9 cellular contexts compared by ENCODE assay signal in the genomic region with DNA sequence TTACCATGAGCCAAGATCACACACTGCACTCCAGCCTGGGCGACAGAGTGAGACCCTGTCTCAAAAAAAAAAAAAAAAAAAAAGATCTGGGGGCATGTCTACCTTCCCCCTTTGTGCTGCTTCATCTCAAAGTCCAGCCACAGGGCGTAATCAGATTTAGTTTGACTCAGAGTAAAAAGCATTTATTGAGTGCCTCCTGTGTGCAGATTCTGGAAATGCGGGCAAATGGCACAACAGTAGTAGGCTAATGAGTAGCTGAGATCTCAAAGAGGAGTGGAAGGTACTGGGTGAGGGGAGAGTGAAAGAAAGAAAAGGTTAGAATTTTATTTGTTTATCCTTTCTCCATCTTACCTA. TPM values are rescaled to one million over a fixed set of nuclear protein-coding genes. Genes with fewer than 3 reads are reported as not detected.
DNase-seq lines count a peak whose midpoint lies in the region; ATAC-seq, FAIRE-seq and TF ChIP-seq lines count a peak whose summit lies in the region.
"Had no signal": no experiment of that assay in that cellular context is flagged by ENCODE, and none has a peak within 500 bp of the region (broad histone marks: within the 10 kb centered on the region; RNA-seq: fewer than 3 reads in every experiment).

No MANE protein-coding gene starts in this region.

- peak; percentile 51 for DNase-seq in activated naive CD4-positive, alpha-beta T cell treated with anti-CD3 and anti-CD28 coated beads, Interleukin-2, amount 10 ng/mL, durations not matched to agents 7 days and 5 days
- DNase-seq in activated naive CD4-positive, alpha-beta T cell treated with anti-CD3 and anti-CD28 coated beads, Interleukin-2, amount 50 U/mL, for 72 hours (ENCODE audit: low spot score in 2 of 2): no peak
- DNase-seq in astrocyte of the cerebellum (ENCODE audit: low read depth) (no peak), HepG2 (ENCODE audit: low spot score) (peak; percentile 57), tibial nerve (ENCODE audit: low spot score in 2 of 2) (no peak), GF-D8 (lab: John Stamatoyannopoulos, UW) (no peak), SIG-M5 treated with dmso at 0.1 percent for 504 hours (lab: John Stamatoyannopoulos, UW; ENCODE audit: unreplicated experiment) (no peak)
- DNase-seq in activated CD4-positive, alpha-beta T cell treated with anti-CD3 and anti-CD28 coated beads, Interleukin-2, amount 50 U/mL, for 4 hours: no peak
- DNase-seq: effector CD8-positive, alpha-beta T cell had no signal

- POLR2A ChIA-PET in HepG2 (lab: Yijun Ruan, JAX): interaction anchor here (0.7 to 7.3 kb wide), 3 partner anchors 9 to 70 kb away, joined by 5 to 568 read pairs (median 150); a partner anchor contains a TSS

- FAIRE-seq in HepG2 (lab: Jason Lieb, UNC): no peak

- WGBS in HepG2 (ENCODE audit: low lambda C conversion rate): 67% methylated on average over 3 of the region's 3 CpGs
- 91 to 98% methylated on average over 3 of the region's 3 CpGs for WGBS in tibial nerve, 2 donors

- no TSS peak for BruUV-seq in HepG2 (replicated peaks; lab: Mats Ljungman, UMichigan)

- peaks cover 37% of the 10 kb centered on the region for H3K27me3 Mint-ChIP-seq in activated naive CD4-positive, alpha-beta T cell treated with anti-CD3 and anti-CD28 coated beads, Interleukin-2, amount 10 ng/mL, durations not matched to agents 7 days and 5 days

- TF ChIP-seq RAD21 in HepG2 (CRISPR knock-in tag; IDR thresholded peaks at IDR 0.05): no peak; the same call in 1 of the 2 replicates

- no peaks in the 10 kb centered on the region for H3K9me3 Mint-ChIP-seq in activated naive CD4-positive, alpha-beta T cell treated with anti-CD3 and anti-CD28 coated beads, Interleukin-2, amount 10 ng/mL, durations not matched to agents 7 days and 5 days
- no peaks in the 10 kb centered on the region for H3K9me3 Mint-ChIP-seq in activated naive CD4-positive, alpha-beta T cell treated with anti-CD3 and anti-CD28 coated beads, Interleukin-2, amount 50 U/mL, for 72 hours

- H3K4me1 ChIP-seq in HepG2 (ENCODE audit: insufficient read depth, low read length) (peaks cover 100% of the 10 kb centered on the region), tibial nerve (peaks cover 3 to 98% (median 91%) of the 10 kb centered on the region in 4 donors)

- H3K4me2 ChIP-seq in HepG2 (ENCODE audit: low read depth, low read length): peak overlapping the region; percentile 93

- intact Hi-C loops in HepG2 (cut with micrococcal nuclease; ENCODE audit: unreplicated experiment): loop anchor here (5.0 to 10.0 kb wide), 2 partner anchors 185 to 1357 kb away; a partner anchor contains a TSS

- H3K9me3 ChIP-seq in HepG2 (ENCODE audit: low read length) (no peaks in the 10 kb centered on the region), tibial nerve (no peaks in the 10 kb centered on the region)

- H4K20me1 ChIP-seq in HepG2 (ENCODE audit: insufficient read depth, low read length): no peaks in the 10 kb centered on the region

- H3K4me3 ChIP-seq in astrocyte of the cerebellum (ENCODE audit: low read depth, low read length) (no peak overlapping the region), HepG2 (replicated peaks in 1 of 3; ENCODE audit: insufficient read depth in 1 of 3, low read depth in 2 of 3, low read length in 3 of 3) (no peak overlapping the region), tibial nerve (no peak overlapping the region)

- no peak for ATAC-seq in activated naive CD4-positive, alpha-beta T cell treated with anti-CD3 and anti-CD28 coated beads, Interleukin-2, amount 50 U/mL, for 72 hours
- ATAC-seq in HepG2: no peak

- no peak overlapping the region for H3K27ac ChIP-seq in HepG2 (ENCODE audit: extremely low read length, insufficient read depth, low read length)
- H3K27ac ChIP-seq in tibial nerve: peak overlapping the region; percentile 89 to 99 (median 98)

- H3K79me2 ChIP-seq in HepG2 (ENCODE audit: insufficient read depth, low read length): no peaks in the 10 kb centered on the region

- H3K9ac ChIP-seq in HepG2 (ENCODE audit: insufficient read depth, low read depth, low read length): no peak overlapping the region

- H3K27me3 ChIP-seq in HepG2 (ENCODE audit: control insufficient read depth in 1 of 2, insufficient read depth in 2 of 2, low read length in 2 of 2): peaks cover 0 to 9% of the 10 kb centered on the region in 2 experiments; a peak in 1 of 5 replicates
- no peaks in the 10 kb centered on the region for H3K27me3 ChIP-seq in tibial nerve

- TF ChIP-seq CTCF in astrocyte of the cerebellum (IDR thresholded peaks at IDR 0.05; ENCODE audit: low read depth, low read length, missing control alignments) (peak; percentile 7), HepG2 (CRISPR knock-in tag; IDR thresholded peaks at IDR 0.05) (peak; percentile 35), tibial nerve (IDR thresholded peaks at IDR 0.05) (no peak)

- no peaks in the 10 kb centered on the region for H3K36me3 Mint-ChIP-seq in activated naive CD4-positive, alpha-beta T cell treated with anti-CD3 and anti-CD28 coated beads, Interleukin-2, amount 10 ng/mL, durations not matched to agents 7 days and 5 days
- peaks cover 0 to 5% of the 10 kb centered on the region in 2 donors for H3K36me3 Mint-ChIP-seq in activated naive CD4-positive, alpha-beta T cell treated with anti-CD3 and anti-CD28 coated beads, Interleukin-2, amount 50 U/mL, for 72 hours

- TF ChIP-seq POLR2A in HepG2 (IDR thresholded peaks at IDR 0.05; ENCODE audit: insufficient read depth in 1 of 2, low read depth in 2 of 2, low read length in 2 of 2) (no peak), tibial nerve (IDR thresholded peaks at IDR 0.05) (no peak)

- in situ Hi-C loops in astrocyte of the cerebellum (cut with HindIII; ENCODE audit: low sequenced_read_pairs): no loop called here
- in situ Hi-C loops in HepG2 (cut with HindIII; ENCODE audit: extremely low pct_ligation_motif_present, low pct_unique_long_range_greater_than_20kb): no loop called here

- peaks cover 94% of the 10 kb centered on the region for H3K4me1 Mint-ChIP-seq in activated naive CD4-positive, alpha-beta T cell treated with anti-CD3 and anti-CD28 coated beads, Interleukin-2, amount 10 ng/mL, durations not matched to agents 7 days and 5 days

- no peak overlapping the region for H2AFZ ChIP-seq in HepG2 (ENCODE audit: low read length)

- TF ChIP-seq EP300 in HepG2 (IDR thresholded peaks at IDR 0.05; ENCODE audit: low read depth in 2 of 2, low read length in 2 of 2) (no peak), HepG2 (CRISPR knock-in tag; IDR thresholded peaks at IDR 0.05; ENCODE audit: borderline replicate concordance) (no peak), tibial nerve (IDR thresholded peaks at IDR 0.05) (no peak)

- no peak overlapping the region for H3K4me3 Mint-ChIP-seq in activated naive CD4-positive, alpha-beta T cell treated with anti-CD3 and anti-CD28 coated beads, Interleukin-2, amount 10 ng/mL, durations not matched to agents 7 days and 5 days

- H3K36me3 ChIP-seq in HepG2 (replicated peaks in 1 of 2; ENCODE audit: control insufficient read depth in 1 of 2, insufficient read depth in 2 of 2, low read length in 2 of 2) (no peaks in the 10 kb centered on the region), tibial nerve (no peaks in the 10 kb centered on the region)

- no peak overlapping the region for H3K27ac Mint-ChIP-seq in activated naive CD4-positive, alpha-beta T cell treated with anti-CD3 and anti-CD28 coated beads, Interleukin-2, amount 10 ng/mL, durations not matched to agents 7 days and 5 days
- peak overlapping the region in 1 of 2 donors; percentile 13 for H3K27ac Mint-ChIP-seq in activated naive CD4-positive, alpha-beta T cell treated with anti-CD3 and anti-CD28 coated beads, Interleukin-2, amount 50 U/mL, for 72 hours

- CTCF ChIA-PET in activated naive CD4-positive, alpha-beta T cell treated with anti-CD3 and anti-CD28 coated beads, Interleukin-2, amount 10 ng/mL, durations not matched to agents 7 days and 5 days (lab: Charles Lee): interaction anchor here (0.7 to 6.6 kb wide), 9 partner anchors 10 to 179 kb away, joined by 3 to 95 read pairs (median 6); a partner anchor contains a TSS
- CTCF ChIA-PET in HepG2 (lab: Yijun Ruan, JAX; ENCODE audit: low intra/inter-chr PET ratio, low total read pairs): no interaction called here

RNA-seq across cellular contexts. Expression of a gene that starts 9.1 kb away (rescaled TPM):
- 10 to 100 TPM in 1 of 2 donors, 1 to 10 TPM in 1; 4.8 to 26.7 TPM for total RNA-seq in activated naive CD4-positive, alpha-beta T cell treated with anti-CD3 and anti-CD28 coated beads, Interleukin-2, amount 50 U/mL, for 72 hours
- total RNA-seq in HepG2 (2016; rRNA removed; fragmentation: Illumina TruSeq; extraction: Trizol) (1.4 and 2.1 TPM in 2 replicates), tibial nerve (10 to 100 TPM; 16.8 to 48.2 (median 21.0) TPM)
- total RNA-seq in HepG2 (2016; cell fraction: cytosol; rRNA removed; fragmentation: Illumina TruSeq; extraction: Trizol; ENCODE audit: low read depth): 0.88 and 1.1 TPM in 2 replicates
- 1.2 and 1.8 TPM in 2 replicates for total RNA-seq in HepG2 (2016; cell fraction: insoluble cytoplasmic fraction; rRNA removed; fragmentation: Illumina TruSeq; extraction: Trizol)
- 2.2 and 2.4 TPM in 2 replicates for total RNA-seq in HepG2 (2016; cell fraction: membrane; rRNA removed; fragmentation: Illumina TruSeq; extraction: Trizol)
- total RNA-seq in HepG2 (2016; cell fraction: nucleus; rRNA removed; fragmentation: Illumina TruSeq; extraction: Trizol): 3.4 and 4.3 TPM in 2 replicates
- polyA plus RNA-seq in HepG2 (2011; rRNA removed): 2.7 and 3.6 TPM in 2 replicates
- polyA plus RNA-seq in HepG2 (2011; cell fraction: cytosol; rRNA removed): 1.5 and 1.6 TPM in 2 replicates
- 20.3 and 22.7 TPM in 2 replicates for polyA plus RNA-seq in HepG2 (2011; cell fraction: nucleus; rRNA removed)
- polyA plus RNA-seq in HepG2 (2012): 11.1 and 19.6 TPM in 2 replicates
- polyA plus RNA-seq in HepG2 (2016; cell fraction: cytosol; fragmentation: Illumina TruSeq; extraction: Trizol; ENCODE audit: low read depth): 0.95 and 1.1 TPM in 2 replicates
- 3.8 and 5.8 TPM in 2 replicates for polyA plus RNA-seq in HepG2 (2016; cell fraction: insoluble cytoplasmic fraction; fragmentation: Illumina TruSeq; extraction: Trizol; ENCODE audit: low read depth)
- polyA plus RNA-seq in HepG2 (2016; cell fraction: membrane; fragmentation: Illumina TruSeq; extraction: Trizol; ENCODE audit: low read depth): 2.5 and 3.4 TPM in 2 replicates
- polyA plus RNA-seq in HepG2 (2016; cell fraction: nucleus; fragmentation: Illumina TruSeq; extraction: Trizol; ENCODE audit: insufficient read depth, low read depth): 9.5 and 10.0 TPM in 2 replicates
- 3.3 and 6.7 TPM in 2 replicates for polyA minus RNA-seq in HepG2 (2011; rRNA and poly(A)+ RNA removed; ENCODE audit: low replicate concordance)
- 4.5 and 6.5 TPM in 2 replicates for polyA minus RNA-seq in HepG2 (2011; cell fraction: cytosol; rRNA and poly(A)+ RNA removed)
- 7.6 and 8.1 TPM in 2 replicates for polyA minus RNA-seq in HepG2 (2011; cell fraction: nucleus; rRNA and poly(A)+ RNA removed)

RNA-seq across cellular contexts. Expression of a gene that starts 12.3 kb away (rescaled TPM):
- 100 to 1,000 TPM in 1 of 2 donors, 10 to 100 TPM in 1; 83.4 to 140 TPM for total RNA-seq in activated naive CD4-positive, alpha-beta T cell treated with anti-CD3 and anti-CD28 coated beads, Interleukin-2, amount 50 U/mL, for 72 hours
- total RNA-seq in HepG2 (2016; rRNA removed; fragmentation: Illumina TruSeq; extraction: Trizol) (76.1 and 88.5 TPM in 2 replicates), tibial nerve (100 to 1,000 TPM in 3 of 4 donors, 10 to 100 TPM in 1; 78.0 to 113 (median 107) TPM)
- 23.3 and 23.6 TPM in 2 replicates for total RNA-seq in HepG2 (2016; cell fraction: cytosol; rRNA removed; fragmentation: Illumina TruSeq; extraction: Trizol; ENCODE audit: low read depth)
- 62.6 and 89.2 TPM in 2 replicates for total RNA-seq in HepG2 (2016; cell fraction: insoluble cytoplasmic fraction; rRNA removed; fragmentation: Illumina TruSeq; extraction: Trizol)
- 50.5 and 57.1 TPM in 2 replicates for total RNA-seq in HepG2 (2016; cell fraction: membrane; rRNA removed; fragmentation: Illumina TruSeq; extraction: Trizol)
- 82.0 and 93.0 TPM in 2 replicates for total RNA-seq in HepG2 (2016; cell fraction: nucleus; rRNA removed; fragmentation: Illumina TruSeq; extraction: Trizol)
- 54.6 and 63.8 TPM in 2 replicates for polyA plus RNA-seq in HepG2 (2011; rRNA removed)
- polyA plus RNA-seq in HepG2 (2011; cell fraction: cytosol; rRNA removed): 19.7 and 28.8 TPM in 2 replicates
- polyA plus RNA-seq in HepG2 (2011; cell fraction: nucleus; rRNA removed): 90.9 and 114 TPM in 2 replicates
- polyA plus RNA-seq in HepG2 (2012): 89.3 and 98.8 TPM in 2 replicates
- polyA plus RNA-seq in HepG2 (2016; cell fraction: cytosol; fragmentation: Illumina TruSeq; extraction: Trizol; ENCODE audit: low read depth): 10.1 and 10.5 TPM in 2 replicates
- 77.5 and 94.3 TPM in 2 replicates for polyA plus RNA-seq in HepG2 (2016; cell fraction: insoluble cytoplasmic fraction; fragmentation: Illumina TruSeq; extraction: Trizol; ENCODE audit: low read depth)
- 34.7 and 36.6 TPM in 2 replicates for polyA plus RNA-seq in HepG2 (2016; cell fraction: membrane; fragmentation: Illumina TruSeq; extraction: Trizol; ENCODE audit: low read depth)
- polyA plus RNA-seq in HepG2 (2016; cell fraction: nucleus; fragmentation: Illumina TruSeq; extraction: Trizol; ENCODE audit: insufficient read depth, low read depth): 173 TPM in 2 replicates
- 21.1 and 21.8 TPM in 2 replicates for polyA minus RNA-seq in HepG2 (2011; rRNA and poly(A)+ RNA removed; ENCODE audit: low replicate concordance)
- 50.3 and 50.4 TPM in 2 replicates for polyA minus RNA-seq in HepG2 (2011; cell fraction: cytosol; rRNA and poly(A)+ RNA removed)
- polyA minus RNA-seq in HepG2 (2011; cell fraction: nucleus; rRNA and poly(A)+ RNA removed): 107 and 131 TPM in 2 replicates

RNA-seq across cellular contexts. Expression of a gene that starts 30.9 kb away (rescaled TPM):
- total RNA-seq in activated naive CD4-positive, alpha-beta T cell treated with anti-CD3 and anti-CD28 coated beads, Interleukin-2, amount 50 U/mL, for 72 hours: 100 to 1,000 TPM; 104 to 212 TPM
- total RNA-seq in HepG2 (2016; rRNA removed; fragmentation: Illumina TruSeq; extraction: Trizol) (29.6 and 30.8 TPM in 2 replicates), tibial nerve (100 to 1,000 TPM in 1 of 4 donors, 10 to 100 TPM in 3; 85.2 to 122 (median 93.4) TPM)
- 27.8 and 32.3 TPM in 2 replicates for total RNA-seq in HepG2 (2016; cell fraction: cytosol; rRNA removed; fragmentation: Illumina TruSeq; extraction: Trizol; ENCODE audit: low read depth)
- total RNA-seq in HepG2 (2016; cell fraction: insoluble cytoplasmic fraction; rRNA removed; fragmentation: Illumina TruSeq; extraction: Trizol): 26.4 and 32.2 TPM in 2 replicates
- 28.8 and 30.1 TPM in 2 replicates for total RNA-seq in HepG2 (2016; cell fraction: membrane; rRNA removed; fragmentation: Illumina TruSeq; extraction: Trizol)
- total RNA-seq in HepG2 (2016; cell fraction: nucleus; rRNA removed; fragmentation: Illumina TruSeq; extraction: Trizol): 30.8 and 38.1 TPM in 2 replicates
- 60.9 and 62.9 TPM in 2 replicates for polyA plus RNA-seq in HepG2 (2011; rRNA removed)
- 25.1 and 35.9 TPM in 2 replicates for polyA plus RNA-seq in HepG2 (2011; cell fraction: cytosol; rRNA removed)
- polyA plus RNA-seq in HepG2 (2011; cell fraction: nucleus; rRNA removed): 142 and 152 TPM in 2 replicates
- polyA plus RNA-seq in HepG2 (2012): 70.7 and 76.1 TPM in 2 replicates
- polyA plus RNA-seq in HepG2 (2016; cell fraction: cytosol; fragmentation: Illumina TruSeq; extraction: Trizol; ENCODE audit: low read depth): 5.4 and 6.1 TPM in 2 replicates
- polyA plus RNA-seq in HepG2 (2016; cell fraction: insoluble cytoplasmic fraction; fragmentation: Illumina TruSeq; extraction: Trizol; ENCODE audit: low read depth): 32.0 and 41.3 TPM in 2 replicates
- polyA plus RNA-seq in HepG2 (2016; cell fraction: membrane; fragmentation: Illumina TruSeq; extraction: Trizol; ENCODE audit: low read depth): 18.7 and 20.0 TPM in 2 replicates
- 74.6 and 84.0 TPM in 2 replicates for polyA plus RNA-seq in HepG2 (2016; cell fraction: nucleus; fragmentation: Illumina TruSeq; extraction: Trizol; ENCODE audit: insufficient read depth, low read depth)
- polyA minus RNA-seq in HepG2 (2011; rRNA and poly(A)+ RNA removed; ENCODE audit: low replicate concordance): 60.8 and 70.8 TPM in 2 replicates
- polyA minus RNA-seq in HepG2 (2011; cell fraction: cytosol; rRNA and poly(A)+ RNA removed): 20.8 and 24.8 TPM in 2 replicates
- polyA minus RNA-seq in HepG2 (2011; cell fraction: nucleus; rRNA and poly(A)+ RNA removed): 59.5 and 60.8 TPM in 2 replicates

RNA-seq across cellular contexts. Expression of a gene that starts 46.7 kb away (rescaled TPM):
- total RNA-seq in activated naive CD4-positive, alpha-beta T cell treated with anti-CD3 and anti-CD28 coated beads, Interleukin-2, amount 50 U/mL, for 72 hours: 10 to 100 TPM; 14.5 to 19.3 TPM
- total RNA-seq in HepG2 (2016; rRNA removed; fragmentation: Illumina TruSeq; extraction: Trizol): 9.9 and 10.4 TPM in 2 replicates
- 4.9 and 5.0 TPM in 2 replicates for total RNA-seq in HepG2 (2016; cell fraction: cytosol; rRNA removed; fragmentation: Illumina TruSeq; extraction: Trizol; ENCODE audit: low read depth)
- 8.1 and 10.9 TPM in 2 replicates for total RNA-seq in HepG2 (2016; cell fraction: insoluble cytoplasmic fraction; rRNA removed; fragmentation: Illumina TruSeq; extraction: Trizol)
- total RNA-seq in HepG2 (2016; cell fraction: membrane; rRNA removed; fragmentation: Illumina TruSeq; extraction: Trizol): 12.8 TPM in 2 replicates
- total RNA-seq in HepG2 (2016; cell fraction: nucleus; rRNA removed; fragmentation: Illumina TruSeq; extraction: Trizol): 5.9 and 6.8 TPM in 2 replicates
- polyA plus RNA-seq in HepG2 (2011; rRNA removed): 8.0 and 8.6 TPM in 2 replicates
- polyA plus RNA-seq in HepG2 (2011; cell fraction: cytosol; rRNA removed): 7.7 and 8.0 TPM in 2 replicates
- 12.1 and 13.6 TPM in 2 replicates for polyA plus RNA-seq in HepG2 (2011; cell fraction: nucleus; rRNA removed)
- polyA plus RNA-seq in HepG2 (2012): 11.6 and 15.5 TPM in 2 replicates
- polyA plus RNA-seq in HepG2 (2016; cell fraction: cytosol; fragmentation: Illumina TruSeq; extraction: Trizol; ENCODE audit: low read depth): 4.3 TPM in 2 replicates
- 8.0 and 12.4 TPM in 2 replicates for polyA plus RNA-seq in HepG2 (2016; cell fraction: insoluble cytoplasmic fraction; fragmentation: Illumina TruSeq; extraction: Trizol; ENCODE audit: low read depth)
- 9.9 and 10.7 TPM in 2 replicates for polyA plus RNA-seq in HepG2 (2016; cell fraction: membrane; fragmentation: Illumina TruSeq; extraction: Trizol; ENCODE audit: low read depth)
- 11.5 and 12.3 TPM in 2 replicates for polyA plus RNA-seq in HepG2 (2016; cell fraction: nucleus; fragmentation: Illumina TruSeq; extraction: Trizol; ENCODE audit: insufficient read depth, low read depth)
- polyA minus RNA-seq in HepG2 (2011; rRNA and poly(A)+ RNA removed; ENCODE audit: low replicate concordance): 14.3 and 17.9 TPM in 2 replicates
- 5.3 and 7.4 TPM in 2 replicates for polyA minus RNA-seq in HepG2 (2011; cell fraction: cytosol; rRNA and poly(A)+ RNA removed)
- polyA minus RNA-seq in HepG2 (2011; cell fraction: nucleus; rRNA and poly(A)+ RNA removed): 7.2 and 7.5 TPM in 2 replicates
- total RNA-seq in tibial nerve: 10 to 100 TPM; 65.4 to 86.1 (median 78.4) TPM

RNA-seq across cellular contexts. Expression of a gene that starts 55.2 kb away (rescaled TPM):
- 100 to 1,000 TPM; 106 to 133 TPM for total RNA-seq in activated naive CD4-positive, alpha-beta T cell treated with anti-CD3 and anti-CD28 coated beads, Interleukin-2, amount 50 U/mL, for 72 hours
- total RNA-seq in HepG2 (2016; rRNA removed; fragmentation: Illumina TruSeq; extraction: Trizol): 51.1 and 66.5 TPM in 2 replicates
- 14.5 and 17.6 TPM in 2 replicates for total RNA-seq in HepG2 (2016; cell fraction: cytosol; rRNA removed; fragmentation: Illumina TruSeq; extraction: Trizol; ENCODE audit: low read depth)
- total RNA-seq in HepG2 (2016; cell fraction: insoluble cytoplasmic fraction; rRNA removed; fragmentation: Illumina TruSeq; extraction: Trizol): 50.7 and 65.1 TPM in 2 replicates
- total RNA-seq in HepG2 (2016; cell fraction: membrane; rRNA removed; fragmentation: Illumina TruSeq; extraction: Trizol): 26.0 and 27.2 TPM in 2 replicates
- 65.1 and 70.6 TPM in 2 replicates for total RNA-seq in HepG2 (2016; cell fraction: nucleus; rRNA removed; fragmentation: Illumina TruSeq; extraction: Trizol)
- polyA plus RNA-seq in HepG2 (2011; rRNA removed): 67.7 and 78.0 TPM in 2 replicates
- 28.7 and 32.2 TPM in 2 replicates for polyA plus RNA-seq in HepG2 (2011; cell fraction: cytosol; rRNA removed)
- 613 and 896 TPM in 2 replicates for polyA plus RNA-seq in HepG2 (2011; cell fraction: nucleus; rRNA removed)
- 70.6 and 74.6 TPM in 2 replicates for polyA plus RNA-seq in HepG2 (2012)
- polyA plus RNA-seq in HepG2 (2016; cell fraction: cytosol; fragmentation: Illumina TruSeq; extraction: Trizol; ENCODE audit: low read depth): 9.7 and 12.0 TPM in 2 replicates
- polyA plus RNA-seq in HepG2 (2016; cell fraction: insoluble cytoplasmic fraction; fragmentation: Illumina TruSeq; extraction: Trizol; ENCODE audit: low read depth): 46.8 and 59.5 TPM in 2 replicates
- polyA plus RNA-seq in HepG2 (2016; cell fraction: membrane; fragmentation: Illumina TruSeq; extraction: Trizol; ENCODE audit: low read depth): 20.4 and 23.8 TPM in 2 replicates
- polyA plus RNA-seq in HepG2 (2016; cell fraction: nucleus; fragmentation: Illumina TruSeq; extraction: Trizol; ENCODE audit: insufficient read depth, low read depth): 182 and 188 TPM in 2 replicates
- 133 and 240 TPM in 2 replicates for polyA minus RNA-seq in HepG2 (2011; rRNA and poly(A)+ RNA removed; ENCODE audit: low replicate concordance)
- 49.1 and 58.4 TPM in 2 replicates for polyA minus RNA-seq in HepG2 (2011; cell fraction: cytosol; rRNA and poly(A)+ RNA removed)
- 159 and 161 TPM in 2 replicates for polyA minus RNA-seq in HepG2 (2011; cell fraction: nucleus; rRNA and poly(A)+ RNA removed)
- 100 to 1,000 TPM in 2 of 4 donors, 10 to 100 TPM in 2; 55.1 to 146 (median 84.6) TPM for total RNA-seq in tibial nerve

Comparison
In these comparisons a context has a peak if more than half of its experiments do, and no peak if none do; other contexts are left out.
1. DNase-seq: peak in activated naive CD4-positive, alpha-beta T cell treated with anti-CD3 and anti-CD28 coated beads, Interleukin-2, amount 10 ng/mL, durations not matched to agents 7 days and 5 days (single experiment) and HepG2 (single experiment); none in activated naive CD4-positive, alpha-beta T cell treated with anti-CD3 and anti-CD28 coated beads, Interleukin-2, amount 50 U/mL, for 72 hours (0 of 2), astrocyte of the cerebellum (single experiment), tibial nerve (0 of 2), GF-D8 (single experiment), SIG-M5 treated with dmso at 0.1 percent for 504 hours (single experiment) and activated CD4-positive, alpha-beta T cell treated with anti-CD3 and anti-CD28 coated beads, Interleukin-2, amount 50 U/mL, for 4 hours (0 of 2).
2. CTCF ChIP-seq: peak in astrocyte of the cerebellum (single experiment) and HepG2 (single experiment); none in tibial nerve (0 of 5).